In genomic region chr4:52105276-52105675, GRCh38 we compare ENCODE assay signal across 32 cellular contexts.
"Had no signal": no experiment of that assay in that cellular context is flagged by ENCODE, and none has a peak within 500 bp of the region (broad histone marks: within the 10 kb centered on the region; RNA-seq: fewer than 3 reads in every experiment).

No MANE protein-coding gene starts in this region.

- H3K9me3 Mint-ChIP-seq: activated B cell treated with CpG ODN at 0.5 μM for 24 hours; activated CD8-positive, alpha-beta T cell treated with anti-CD3 and anti-CD28 coated beads for 36 hours; activated naive CD4-positive, alpha-beta T cell treated with anti-CD3 and anti-CD28 coated beads for 36 hours; activated naive CD4-positive, alpha-beta T cell treated with anti-CD3 and anti-CD28 coated beads, Interleukin-2, amount 50 U/mL, for 24 hours; activated naive CD8-positive, alpha-beta T cell treated with anti-CD3 and anti-CD28 coated beads for 36 hours; activated naive CD8-positive, alpha-beta T cell treated with anti-CD3 and anti-CD28 coated beads, Interleukin-2, amount 50 U/mL, for 24 hours; activated T-helper 1 cell treated with anti-CD3 and anti-CD28 coated beads, Interleukin-12 subunit alpha, Interleukin-12 subunit beta, Interleukin-2, Interleukin-4 antibody, amounts not matched to agents 30 ng/mL and 10 ng/mL and 1 ng/mL, durations not matched to agents 14 hours and 24 hours and 36 hours; activated T-helper 2 cell treated with anti-CD3 and anti-CD28 coated beads, Interferon-gamma antibody, Interleukin-2, Interleukin-4, amounts not matched to agents 10 μg/mL and 5 μg/mL and 100 μg/mL, durations not matched to agents 14 hours and 24 hours and 36 hours; effector memory CD8-positive, alpha-beta T cell; T-helper 2 cell treated with Interferon-gamma antibody and Interleukin-4, amounts not matched to agents 5 μg/mL and 100 μg/mL, for 36 hours had no signal

- H3K4me1 Mint-ChIP-seq: activated B cell treated with CpG ODN at 0.5 μM for 24 hours; activated naive CD4-positive, alpha-beta T cell treated with anti-CD3 and anti-CD28 coated beads, Interleukin-2, amount 50 U/mL, for 24 hours; activated naive CD8-positive, alpha-beta T cell treated with anti-CD3 and anti-CD28 coated beads for 36 hours; activated naive CD8-positive, alpha-beta T cell treated with anti-CD3 and anti-CD28 coated beads, Interleukin-2, amount 50 U/mL, for 24 hours; T-helper 17 cell had no signal

- H3K4me3 Mint-ChIP-seq: activated B cell treated with CpG ODN at 0.5 μM for 24 hours; activated CD8-positive, alpha-beta T cell treated with anti-CD3 and anti-CD28 coated beads for 36 hours; activated naive CD4-positive, alpha-beta T cell treated with anti-CD3 and anti-CD28 coated beads for 36 hours; activated naive CD4-positive, alpha-beta T cell treated with anti-CD3 and anti-CD28 coated beads, Interleukin-2, amount 50 U/mL, for 24 hours; activated naive CD8-positive, alpha-beta T cell treated with anti-CD3 and anti-CD28 coated beads for 36 hours; activated naive CD8-positive, alpha-beta T cell treated with anti-CD3 and anti-CD28 coated beads, Interleukin-2, amount 50 U/mL, for 24 hours; activated T-helper 1 cell treated with anti-CD3 and anti-CD28 coated beads, Interleukin-12 subunit alpha, Interleukin-12 subunit beta, Interleukin-2, Interleukin-4 antibody, amounts not matched to agents 30 ng/mL and 10 ng/mL and 1 ng/mL, durations not matched to agents 14 hours and 24 hours and 36 hours; effector memory CD8-positive, alpha-beta T cell; T-helper 17 cell; T-helper 2 cell treated with Interferon-gamma antibody and Interleukin-4, amounts not matched to agents 5 μg/mL and 100 μg/mL, for 36 hours had no signal

- DNase-seq: activated B cell treated with CpG ODN at 0.5 μM for 24 hours; activated CD4-positive, alpha-beta T cell treated with anti-CD3 and anti-CD28 coated beads for 48 hours; activated CD4-positive, alpha-beta T cell treated with anti-CD3 and anti-CD28 coated beads, Interleukin-2, amount 50 U/mL, for 1 hour; activated CD4-positive, alpha-beta T cell treated with anti-CD3 and anti-CD28 coated beads, Interleukin-2, amount 50 U/mL, for 48 hours; activated CD8-positive, alpha-beta memory T cell treated with anti-CD3 and anti-CD28 coated beads for 24 hours; activated CD8-positive, alpha-beta T cell treated with anti-CD3 and anti-CD28 coated beads for 36 hours; activated effector memory CD4-positive, alpha-beta T cell treated with anti-CD3 and anti-CD28 coated beads, Interleukin-2, amount 50 U/mL, for 16 hours; activated naive CD4-positive, alpha-beta T cell treated with anti-CD3 and anti-CD28 coated beads for 36 hours; activated naive CD8-positive, alpha-beta T cell treated with anti-CD3 and anti-CD28 coated beads for 36 hours; activated naive CD8-positive, alpha-beta T cell treated with anti-CD3 and anti-CD28 coated beads, Interleukin-2, amount 50 U/mL, for 24 hours; activated T-cell treated with anti-CD3 and anti-CD28 coated beads, Interleukin-2, amount 50 U/mL, for 1 hour; activated T-cell treated with anti-CD3 and anti-CD28 coated beads, Interleukin-2, amount 50 U/mL, for 48 hours; adrenal gland; amygdala; aorta; body of pancreas; caudate nucleus; cortex of kidney; dermis blood vessel endothelial cell; effector CD4-positive, alpha-beta T cell; effector memory CD8-positive, alpha-beta T cell; esophagus squamous epithelium; foreskin melanocyte; T-helper 1 cell; T-helper 17 cell; T1000; WERI-Rb-1 had no signal

- H3K36me3 Mint-ChIP-seq: activated naive CD4-positive, alpha-beta T cell treated with anti-CD3 and anti-CD28 coated beads, Interleukin-2, amount 50 U/mL, for 24 hours; activated naive CD8-positive, alpha-beta T cell treated with anti-CD3 and anti-CD28 coated beads for 36 hours had no signal

- H3K27ac Mint-ChIP-seq: activated B cell treated with CpG ODN at 0.5 μM for 24 hours; activated CD8-positive, alpha-beta T cell treated with anti-CD3 and anti-CD28 coated beads for 36 hours; activated naive CD4-positive, alpha-beta T cell treated with anti-CD3 and anti-CD28 coated beads for 36 hours; activated naive CD4-positive, alpha-beta T cell treated with anti-CD3 and anti-CD28 coated beads, Interleukin-2, amount 50 U/mL, for 24 hours; activated naive CD8-positive, alpha-beta T cell treated with anti-CD3 and anti-CD28 coated beads for 36 hours; activated naive CD8-positive, alpha-beta T cell treated with anti-CD3 and anti-CD28 coated beads, Interleukin-2, amount 50 U/mL, for 24 hours; activated T-helper 1 cell treated with anti-CD3 and anti-CD28 coated beads, Interleukin-12 subunit alpha, Interleukin-12 subunit beta, Interleukin-2, Interleukin-4 antibody, amounts not matched to agents 30 ng/mL and 10 ng/mL and 1 ng/mL, durations not matched to agents 14 hours and 24 hours and 36 hours; activated T-helper 2 cell treated with anti-CD3 and anti-CD28 coated beads, Interferon-gamma antibody, Interleukin-2, Interleukin-4, amounts not matched to agents 10 μg/mL and 5 μg/mL and 100 μg/mL, durations not matched to agents 14 hours and 24 hours and 36 hours; effector memory CD8-positive, alpha-beta T cell; T-helper 17 cell; T-helper 2 cell treated with Interferon-gamma antibody and Interleukin-4, amounts not matched to agents 5 μg/mL and 100 μg/mL, for 36 hours had no signal

- H3K4me3 ChIP-seq: adrenal gland, body of pancreas, esophagus squamous epithelium, gastroesophageal sphincter had no signal

- H3K27me3 Mint-ChIP-seq: activated B cell treated with CpG ODN at 0.5 μM for 24 hours; activated CD8-positive, alpha-beta T cell treated with anti-CD3 and anti-CD28 coated beads for 36 hours; effector memory CD8-positive, alpha-beta T cell had no signal
